In the genomic region with DNA sequence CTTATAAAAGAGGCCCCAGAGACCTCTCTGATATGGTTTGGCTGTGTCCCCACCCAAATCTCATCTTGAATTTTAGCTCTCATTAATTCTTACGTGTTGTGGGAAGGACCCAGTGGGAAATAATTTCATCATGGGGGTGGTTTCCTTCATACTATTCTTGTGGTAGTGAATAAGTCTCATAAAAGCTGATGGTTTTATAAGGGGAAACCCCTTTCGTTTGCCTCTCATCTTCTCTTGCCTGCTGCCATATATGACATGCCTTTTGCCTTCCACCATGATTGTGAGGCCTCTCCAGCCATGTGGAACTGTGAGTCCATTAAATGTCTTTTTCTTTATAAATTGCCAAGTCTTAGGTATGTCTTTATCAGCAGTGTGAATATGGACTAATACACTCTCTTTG, we compare ENCODE assay signal across 18 cellular contexts. TPM values are rescaled to one million over a fixed set of nuclear protein-coding genes. Genes with fewer than 3 reads are reported as not detected.
DNase-seq lines count a peak whose midpoint lies in the region; ATAC-seq lines count a peak whose summit lies in the region.
"Had no signal": no experiment of that assay in that cellular context is flagged by ENCODE, and none has a peak within 500 bp of the region (broad histone marks: within the 10 kb centered on the region; RNA-seq: fewer than 3 reads in every experiment).

No MANE protein-coding gene starts in this region.

- no peaks in the 10 kb centered on the region for H3K36me3 Mint-ChIP-seq in activated T-cell treated with anti-CD3 and anti-CD28 coated beads, Interleukin-2, amount 50 U/mL, for 4 hours (ENCODE audit: insufficient read depth)
- H3K36me3 Mint-ChIP-seq in stimulated activated memory B cell treated with anti-CD40 and anti-IgM and Interleukin-4, amounts not matched to agents 10 μg/mL and 1 μg/mL and 100 μg/mL, for 72 hours = no peaks in the 10 kb centered on the region
- H3K36me3 Mint-ChIP-seq: CD14-positive monocyte; CD4-positive, alpha-beta memory T cell; CD4-positive, CD25-positive, alpha-beta regulatory T cell had no signal

- no peaks in the 10 kb centered on the region for H3K4me1 Mint-ChIP-seq in activated T-cell treated with anti-CD3 and anti-CD28 coated beads, Interleukin-2, amount 50 U/mL, for 4 hours (ENCODE audit: low read depth)
- peaks cover 5% of the 10 kb centered on the region for H3K4me1 Mint-ChIP-seq in stimulated activated naive CD8-positive, alpha-beta T cell treated with anti-CD3 and anti-CD28 coated beads, Interleukin-15, amount 100 ng/mL, for 72 hours
- peaks cover 24% of the 10 kb centered on the region for H3K4me1 Mint-ChIP-seq in stimulated activated memory B cell treated with anti-CD40 and anti-IgM and Interleukin-4, amounts not matched to agents 10 μg/mL and 1 μg/mL and 100 μg/mL, for 72 hours
- H3K4me1 Mint-ChIP-seq: CD14-positive monocyte; CD4-positive, alpha-beta memory T cell; CD4-positive, CD25-positive, alpha-beta regulatory T cell; CD8-positive, alpha-beta memory T cell had no signal

- no peaks in the 10 kb centered on the region for H3K27me3 Mint-ChIP-seq in activated T-cell treated with anti-CD3 and anti-CD28 coated beads, Interleukin-2, amount 50 U/mL, for 4 hours (ENCODE audit: low read depth)
- no peaks in the 10 kb centered on the region for H3K27me3 Mint-ChIP-seq in stimulated activated naive CD8-positive, alpha-beta T cell treated with anti-CD3 and anti-CD28 coated beads, Interleukin-15, amount 100 ng/mL, for 72 hours
- H3K27me3 Mint-ChIP-seq in stimulated activated memory B cell treated with anti-CD40 and anti-IgM and Interleukin-4, amounts not matched to agents 10 μg/mL and 1 μg/mL and 100 μg/mL, for 72 hours = peaks cover 7% of the 10 kb centered on the region
- H3K27me3 Mint-ChIP-seq: CD4-positive, alpha-beta memory T cell; CD8-positive, alpha-beta memory T cell had no signal

- H3K9me3 Mint-ChIP-seq in activated T-cell treated with anti-CD3 and anti-CD28 coated beads, Interleukin-2, amount 50 U/mL, for 4 hours = peaks cover 9% of the 10 kb centered on the region
- peaks cover 20 to 50% of the 10 kb centered on the region in 2 donors for H3K9me3 Mint-ChIP-seq in stimulated activated naive CD8-positive, alpha-beta T cell treated with anti-CD3 and anti-CD28 coated beads, Interleukin-15, amount 100 ng/mL, for 72 hours
- peaks cover 8% of the 10 kb centered on the region for H3K9me3 Mint-ChIP-seq in stimulated activated memory B cell treated with anti-CD40 and anti-IgM and Interleukin-4, amounts not matched to agents 10 μg/mL and 1 μg/mL and 100 μg/mL, for 72 hours

- no peak overlapping the region for H3K27ac Mint-ChIP-seq in stimulated activated naive CD8-positive, alpha-beta T cell treated with anti-CD3 and anti-CD28 coated beads, Interleukin-15, amount 100 ng/mL, for 72 hours
- H3K27ac Mint-ChIP-seq in stimulated activated memory B cell treated with anti-CD40 and anti-IgM and Interleukin-4, amounts not matched to agents 10 μg/mL and 1 μg/mL and 100 μg/mL, for 72 hours = no peak overlapping the region
- H3K27ac Mint-ChIP-seq: CD4-positive, alpha-beta memory T cell; CD4-positive, CD25-positive, alpha-beta regulatory T cell; CD8-positive, alpha-beta memory T cell had no signal

- H3K4me3 Mint-ChIP-seq in activated T-cell treated with anti-CD3 and anti-CD28 coated beads, Interleukin-2, amount 50 U/mL, for 4 hours = no peak overlapping the region
- H3K4me3 Mint-ChIP-seq in stimulated activated naive CD8-positive, alpha-beta T cell treated with anti-CD3 and anti-CD28 coated beads, Interleukin-15, amount 100 ng/mL, for 72 hours = no peak overlapping the region
- no peak overlapping the region for H3K4me3 Mint-ChIP-seq in stimulated activated memory B cell treated with anti-CD40 and anti-IgM and Interleukin-4, amounts not matched to agents 10 μg/mL and 1 μg/mL and 100 μg/mL, for 72 hours
- H3K4me3 Mint-ChIP-seq: CD14-positive monocyte; CD4-positive, alpha-beta memory T cell; CD4-positive, CD25-positive, alpha-beta regulatory T cell; CD8-positive, alpha-beta memory T cell had no signal

- DNase-seq in activated T-cell treated with anti-CD3 and anti-CD28 coated beads, Interleukin-2, amount 50 U/mL, for 4 hours = no peak
- DNase-seq in activated T-cell treated with anti-CD3 and anti-CD28 coated beads for 4 hours = no peak
- DNase-seq in stimulated activated naive CD8-positive, alpha-beta T cell treated with anti-CD3 and anti-CD28 coated beads, Interleukin-15, amount 100 ng/mL, for 72 hours = no peak
- DNase-seq in stimulated activated naive CD8-positive, alpha-beta T cell treated with anti-CD3 and anti-CD28 coated beads, Interleukin-15, Interleukin-2, amounts not matched to agents 100 U/mL and 50 U/mL, for 24 hours = no peak
- DNase-seq in GF-D8 (lab: John Stamatoyannopoulos, UW) = peak; percentile 0
- no peak for DNase-seq in NCI-H526 treated with DMSO at 0.1 percent for 48 hours (lab: John Stamatoyannopoulos, UW)
- DNase-seq: 8988T; ACHN; BE2C; C1 segment of cervical spinal cord; CD4-positive, alpha-beta memory T cell; CD4-positive, CD25-positive, alpha-beta regulatory T cell; CD8-positive, alpha-beta memory T cell; COR-L47; DMS79 treated with DMSO at 0.1 percent for 48 hours had no signal

- ATAC-seq in activated T-cell treated with anti-CD3 and anti-CD28 coated beads, Interleukin-2, amount 50 U/mL, for 4 hours = peak; percentile 63 to 69
- peak; percentile 53 for ATAC-seq in stimulated activated naive CD8-positive, alpha-beta T cell treated with anti-CD3 and anti-CD28 coated beads, Interleukin-15, amount 100 ng/mL, for 72 hours
- no peak for ATAC-seq in stimulated activated naive CD8-positive, alpha-beta T cell treated with anti-CD3 and anti-CD28 coated beads, Interleukin-15, Interleukin-2, amounts not matched to agents 100 U/mL and 50 U/mL, for 24 hours
- ATAC-seq in stimulated activated memory B cell treated with anti-CD40 and anti-IgM and Interleukin-4, amounts not matched to agents 10 μg/mL and 1 μg/mL and 100 μg/mL, for 72 hours = no peak
- ATAC-seq: GM12878 had no signal

RNA-seq across cellular contexts. Expression of a gene that starts 22.5 kb away (rescaled TPM):
- 10 to 100 TPM; 62.3 to 72.1 (median 62.9) TPM for total RNA-seq in activated T-cell treated with anti-CD3 and anti-CD28 coated beads, Interleukin-2, amount 50 U/mL, for 4 hours

Comparison
In these comparisons a context has a peak if more than half of its experiments do, and no peak if none do; other contexts are left out.
1. ATAC-seq: peak in activated T-cell treated with anti-CD3 and anti-CD28 coated beads, Interleukin-2, amount 50 U/mL, for 4 hours (2 of 2) and stimulated activated naive CD8-positive, alpha-beta T cell treated with anti-CD3 and anti-CD28 coated beads, Interleukin-15, amount 100 ng/mL, for 72 hours (single experiment); none in stimulated activated naive CD8-positive, alpha-beta T cell treated with anti-CD3 and anti-CD28 coated beads, Interleukin-15, Interleukin-2, amounts not matched to agents 100 U/mL and 50 U/mL, for 24 hours (single experiment) and stimulated activated memory B cell treated with anti-CD40 and anti-IgM and Interleukin-4, amounts not matched to agents 10 μg/mL and 1 μg/mL and 100 μg/mL, for 72 hours (single experiment).